ENCODE assay signal across 25 cellular contexts in genomic region chr11:113663567-113663966, GRCh38. TPM values are rescaled to one million over a fixed set of nuclear protein-coding genes. Genes with fewer than 3 reads are reported as not detected.
A peak's percentile ranks its signal among the peaks of the same experiment; 100 is the strongest.
DNase-seq lines count a peak whose midpoint lies in the region; ATAC-seq, FAIRE-seq and TF ChIP-seq lines count a peak whose summit lies in the region.
"Had no signal": no experiment of that assay in that cellular context is flagged by ENCODE, and none has a peak within 500 bp of the region (broad histone marks: within the 10 kb centered on the region; RNA-seq: fewer than 3 reads in every experiment).

No MANE protein-coding gene starts in this region.

- H3K4me1 ChIP-seq in keratinocyte (ENCODE audit: control insufficient read depth, extremely low read depth, insufficient read depth, low read length) (peaks cover 20% of the 10 kb centered on the region), GM23338 (ENCODE audit: insufficient read depth) (0 out of 2 replicates have a peak, but pooled peaks cover 3% of the 10 kb centered on the region)
- H3K4me1 ChIP-seq: adrenal gland had no signal

- H3K27ac ChIP-seq in keratinocyte (ENCODE audit: control insufficient read depth, insufficient read depth, low read length) (peak overlapping the region; percentile 59), GM23338 (ENCODE audit: low read depth) (no peak overlapping the region)
- H3K27ac ChIP-seq: adrenal gland, thoracic aorta had no signal

- peaks cover 15% of the 10 kb centered on the region for H3K9me3 Mint-ChIP-seq in GM23338

- H3K9me3 ChIP-seq in keratinocyte (ENCODE audit: control insufficient read depth, low read depth, low read length): peaks cover 2% of the 10 kb centered on the region
- H3K9me3 ChIP-seq: adrenal gland, BE2C had no signal

- in situ Hi-C loops in Caki2 (cut with HindIII; ENCODE audit: low pct_unique_long_range_greater_than_20kb, low sequenced_read_pairs): no loop called here

- H3K4me3 ChIP-seq in keratinocyte (ENCODE audit: control insufficient read depth in 2 of 3, extremely low read depth in 1 of 3, insufficient read depth in 2 of 3, low read depth in 1 of 3, low read length in 3 of 3): no peak overlapping the region
- no peak overlapping the region for H3K4me3 ChIP-seq in GM23338
- H3K4me3 ChIP-seq: adrenal gland, thoracic aorta had no signal

- DNase-seq in Caki2 (ENCODE audit: low read depth) (peak; percentile 48), HEK293T (ENCODE audit: extremely low spot score) (no peak), SW480 (ENCODE audit: low spot score) (peak; percentile 20), keratinocyte (ENCODE audit: low read depth, low spot score) (peak; percentile 46), NCI-H1048 (lab: John Stamatoyannopoulos, UW) (no peak), left colon (no peak), GM23338 (ENCODE audit: low spot score) (no peak)
- DNase-seq: activated CD4-positive, alpha-beta T cell treated with anti-CD3 and anti-CD28 coated beads, Interleukin-2, amount 50 U/mL, for 48 hours; activated T-cell treated with anti-CD3 and anti-CD28 coated beads, Interleukin-2, amount 50 U/mL, for 48 hours; adrenal gland; BE2C; DMS79; head of caudate nucleus; islet precursor cell; NCI-H2227 treated with DMSO at 0.1 percent for 48 hours; occipital lobe; stimulated activated CD4-positive, alpha-beta T cell treated with anti-CD3 and anti-CD28 coated beads, Interleukin-4, amount 100 ng/mL, for 1 hour; stimulated activated CD8-positive, alpha-beta memory T cell treated with anti-CD3 and anti-CD28 coated beads, Interleukin-4, amount 100 ng/mL, for 48 hours had no signal

- H3K9me1 ChIP-seq in keratinocyte (ENCODE audit: control insufficient read depth, extremely low read depth, insufficient read depth, low read length): no peaks in the 10 kb centered on the region

- no peaks in the 10 kb centered on the region for H3F3A ChIP-seq in GM23338 (replicated peaks; ENCODE audit: low read depth)

- no peaks in the 10 kb centered on the region for H4K20me1 ChIP-seq in keratinocyte (ENCODE audit: control insufficient read depth, extremely low read depth, insufficient read depth, low read length)
- no peaks in the 10 kb centered on the region for H4K20me1 ChIP-seq in GM23338 (replicated peaks; ENCODE audit: insufficient read depth)

- H3K27ac Mint-ChIP-seq in GM23338: no peak overlapping the region

- TF ChIP-seq CTCF in keratinocyte (optimal IDR thresholded peaks at IDR 0.05 in 1 of 3, IDR thresholded peaks at IDR 0.05 in 1 of 3, conservative IDR thresholded peaks at IDR 0.05 in 1 of 3; ENCODE audit: extremely low read depth in 1 of 3, insufficient read depth in 2 of 3, low read length in 3 of 3) (no peak), GM23338 (conservative IDR thresholded peaks at IDR 0.05; ENCODE audit: low read depth in 2 of 2) (no peak)

- H3K79me2 ChIP-seq in keratinocyte (ENCODE audit: control insufficient read depth, insufficient read depth, low read length): no peaks in the 10 kb centered on the region
- H3K79me2 ChIP-seq in GM23338 (replicated peaks; ENCODE audit: insufficient read depth): no peaks in the 10 kb centered on the region

- FAIRE-seq in keratinocyte (lab: Jason Lieb, UNC): no peak
- FAIRE-seq: colon, endothelial cell of umbilical vein, HepG2 had no signal

- ATAC-seq in left colon: no peak
- ATAC-seq in GM23338: no peak
- ATAC-seq in HG02623 (IDR thresholded peaks at IDR 0.05; ENCODE audit: unreplicated experiment): no peak
- ATAC-seq: HepG2, sciatic nerve had no signal

- POLR2A ChIA-PET in HEK293T (lab: Yijun Ruan, JAX): no interaction called here

- H3K36me3 Mint-ChIP-seq in GM23338 (ENCODE audit: low read depth): peaks cover 7% of the 10 kb centered on the region; the same call in 2 of the 3 replicates

- H3K4me2 ChIP-seq in keratinocyte (ENCODE audit: control insufficient read depth, extremely low read depth, insufficient read depth, low read depth, low read length) (peak overlapping the region; percentile 59), GM23338 (no peak overlapping the region)

- H3K4me1 Mint-ChIP-seq in GM23338: peaks cover 4% of the 10 kb centered on the region; the same call in 2 of the 3 replicates

- no peak overlapping the region for H3K4me3 Mint-ChIP-seq in GM23338

- intact Hi-C loops in left colon (cut with DNase I, micrococcal nuclease): no loop called here

- H3K9me2 ChIP-seq in GM23338 (ENCODE audit: insufficient read depth): peaks cover 9% of the 10 kb centered on the region; the same call in 1 of the 2 replicates

- CTCF ChIA-PET in HEK293T (lab: Yijun Ruan, JAX): no interaction called here

- H3K27me3 Mint-ChIP-seq in GM23338 (ENCODE audit: insufficient read depth, low read depth, poor library complexity): no peaks in the 10 kb centered on the region

- dilution Hi-C loops in keratinocyte (cut with MboI; ENCODE audit: extremely low pct_ligation_motif_present, low sequenced_read_pairs): no loop called here

- no peak overlapping the region for H3K9ac ChIP-seq in keratinocyte (ENCODE audit: control insufficient read depth, extremely low read depth, insufficient read depth, low read length)

- H2AFZ ChIP-seq in keratinocyte (ENCODE audit: control insufficient read depth, low read length) (no peak overlapping the region), GM23338 (no peak overlapping the region)

- H3K36me3 ChIP-seq in keratinocyte (ENCODE audit: control insufficient read depth in 2 of 2, extremely low read depth in 1 of 2, insufficient read depth in 2 of 2, low read length in 2 of 2): no peaks in the 10 kb centered on the region
- no peaks in the 10 kb centered on the region for H3K36me3 ChIP-seq in GM23338 (ENCODE audit: insufficient read depth)
- H3K36me3 ChIP-seq: adrenal gland, BE2C, thoracic aorta had no signal

- H3K27me3 ChIP-seq in keratinocyte (ENCODE audit: control insufficient read depth, extremely low read depth, insufficient read depth, low read length) (no peaks in the 10 kb centered on the region), GM23338 (ENCODE audit: insufficient read depth) (no peaks in the 10 kb centered on the region)
- H3K27me3 ChIP-seq: adrenal gland, BE2C had no signal

TF ChIP-seq in HEK293T, 16 proteins besides CTCF, POLR2A, EP300 and RAD21:
- TF ChIP-seq PKNOX1 (IDR thresholded peaks at IDR 0.05) (peak; percentile 69), ELF4 (IDR thresholded peaks at IDR 0.05) (no peak)

TF ChIP-seq in GM23338, 12 proteins besides CTCF, POLR2A, EP300 and RAD21 (continues in another document):
- TF ChIP-seq ZNF114 (CRISPR knock-in tag; IDR thresholded peaks at IDR 0.05) (no peak), STAT1 (IDR thresholded peaks at IDR 0.05; ENCODE audit: unreplicated experiment) (no peak)

RNA-seq across cellular contexts. Expression of gene TMPRSS5, which starts 42.5 kb away (rescaled TPM):
- 0.32 TPM in 1 of 2 replicates, not detected in the other for total RNA-seq in Caki2 (2014; rRNA removed; shearing (Covaris generic); ENCODE audit: low replicate concordance)
- 0.04 to 0.19 TPM (median 0.06 TPM) in 3 replicates for polyA plus RNA-seq in keratinocyte
- not detected for polyA plus RNA-seq in keratinocyte (2011; ENCODE audit: low read depth)
- polyA plus RNA-seq in keratinocyte (2011; cell fraction: cytosol; rRNA removed): 0.04 TPM in 1 of 2 replicates, not detected in the other
- 0.38 and 0.40 TPM in 2 replicates for polyA plus RNA-seq in keratinocyte (2011; cell fraction: nucleus; rRNA removed)
- not detected in 2 replicates for polyA plus RNA-seq in keratinocyte (2012; ENCODE audit: low replicate concordance)
- polyA minus RNA-seq in keratinocyte: 0.33 TPM in 1 of 3 replicates, not detected in the others
- polyA minus RNA-seq in keratinocyte (2011; cell fraction: cytosol; rRNA and poly(A)+ RNA removed): not detected
- polyA minus RNA-seq in keratinocyte (2011; cell fraction: nucleus; rRNA and poly(A)+ RNA removed): not detected in 2 replicates
- under 1 TPM; 0.47 to 0.73 TPM for total RNA-seq in left colon
- 1.8 TPM in 1 of 2 replicates, not detected in the other for total RNA-seq in GM23338 (2014; rRNA removed; shearing (Covaris generic))
- polyA plus RNA-seq in GM23338 (2016; fragmentation: Nextera tagmentation; extraction: Ambion mirVana): not detected in 2 replicates
- total RNA-seq: mononuclear cell had no signal

Comparison
In these comparisons a context has a peak if more than half of its experiments do, and no peak if none do; other contexts are left out.
1. DNase-seq: peak in Caki2 (single experiment), SW480 (single experiment) and keratinocyte (single experiment); none in HEK293T (single experiment), NCI-H1048 (single experiment), left colon (0 of 2) and GM23338 (single experiment).